9 cellular contexts compared by ENCODE assay signal in genomic region chr6:130223508-130223907, GRCh38. TPM values are rescaled to one million over a fixed set of nuclear protein-coding genes. Genes with fewer than 3 reads are reported as not detected.
DNase-seq lines count a peak whose midpoint lies in the region; ATAC-seq and TF ChIP-seq lines count a peak whose summit lies in the region.
"Had no signal": no experiment of that assay in that cellular context is flagged by ENCODE, and none has a peak within 500 bp of the region (broad histone marks: within the 10 kb centered on the region; RNA-seq: fewer than 3 reads in every experiment).

No MANE protein-coding gene starts in this region.

- peak; percentile 45 for DNase-seq in activated gamma-delta T cell treated with Interleukin-2 at 50 U/mL for 16 hours
- DNase-seq in activated gamma-delta T cell (lab: John Stamatoyannopoulos, UW) = no peak
- peak; percentile 54 for DNase-seq in activated T-cell treated with anti-CD3 and anti-CD28 coated beads for 24 hours (ENCODE audit: low read depth)
- DNase-seq in stimulated activated CD4-positive, alpha-beta T cell treated with anti-CD3 and anti-CD28 coated beads, Interleukin-15, amount 100 ng/mL, for 1 hour (ENCODE audit: low read depth in 1 of 2, low spot score in 1 of 2) = peak; percentile 25 to 28
- no peak for DNase-seq in GDM1 (lab: John Stamatoyannopoulos, UW)
- DNase-seq in vagina (ENCODE audit: extremely low spot score in 2 of 2) = no peak
- DNase-seq in NCI-H1092 (lab: John Stamatoyannopoulos, UW) = no peak

- no peaks in the 10 kb centered on the region for H3K9me3 ChIP-seq in vagina
- H3K9me3 ChIP-seq: A549 had no signal

- no peak for TF ChIP-seq CTCF in vagina (IDR thresholded peaks at IDR 0.05)

- H3K36me3 ChIP-seq in vagina = no peaks in the 10 kb centered on the region

- no peaks in the 10 kb centered on the region for H3K27me3 ChIP-seq in vagina

- ATAC-seq in HG03558 (IDR thresholded peaks at IDR 0.05; ENCODE audit: extremely low read depth, unreplicated experiment) = peak; percentile 99

- H3K4me1 ChIP-seq in vagina = no peaks in the 10 kb centered on the region
- H3K4me1 ChIP-seq: A549 had no signal

- no peak overlapping the region for H3K4me3 ChIP-seq in vagina
- H3K4me3 ChIP-seq: A549 had no signal

- H3K27ac ChIP-seq in vagina = no peak overlapping the region
- H3K27ac ChIP-seq: A549 had no signal

- TF ChIP-seq POLR2A in vagina (IDR thresholded peaks at IDR 0.05) = no peak

- intact Hi-C loops in vagina (cut with DNase I) = no loop called here

RNA-seq across cellular contexts. Expression of gene SAMD3, which starts 0.8 kb away (rescaled TPM):
- 7.6 TPM for total RNA-seq in vagina

Comparison
In these comparisons a context has a peak if more than half of its experiments do, and no peak if none do; other contexts are left out.
1. DNase-seq: peak in activated gamma-delta T cell treated with Interleukin-2 at 50 U/mL for 16 hours (single experiment), activated T-cell treated with anti-CD3 and anti-CD28 coated beads for 24 hours (single experiment) and stimulated activated CD4-positive, alpha-beta T cell treated with anti-CD3 and anti-CD28 coated beads, Interleukin-15, amount 100 ng/mL, for 1 hour (2 of 2); none in activated gamma-delta T cell (single experiment), GDM1 (single experiment), vagina (0 of 2) and NCI-H1092 (single experiment).